12 cellular contexts compared by ENCODE assay signal in the genomic region with DNA sequence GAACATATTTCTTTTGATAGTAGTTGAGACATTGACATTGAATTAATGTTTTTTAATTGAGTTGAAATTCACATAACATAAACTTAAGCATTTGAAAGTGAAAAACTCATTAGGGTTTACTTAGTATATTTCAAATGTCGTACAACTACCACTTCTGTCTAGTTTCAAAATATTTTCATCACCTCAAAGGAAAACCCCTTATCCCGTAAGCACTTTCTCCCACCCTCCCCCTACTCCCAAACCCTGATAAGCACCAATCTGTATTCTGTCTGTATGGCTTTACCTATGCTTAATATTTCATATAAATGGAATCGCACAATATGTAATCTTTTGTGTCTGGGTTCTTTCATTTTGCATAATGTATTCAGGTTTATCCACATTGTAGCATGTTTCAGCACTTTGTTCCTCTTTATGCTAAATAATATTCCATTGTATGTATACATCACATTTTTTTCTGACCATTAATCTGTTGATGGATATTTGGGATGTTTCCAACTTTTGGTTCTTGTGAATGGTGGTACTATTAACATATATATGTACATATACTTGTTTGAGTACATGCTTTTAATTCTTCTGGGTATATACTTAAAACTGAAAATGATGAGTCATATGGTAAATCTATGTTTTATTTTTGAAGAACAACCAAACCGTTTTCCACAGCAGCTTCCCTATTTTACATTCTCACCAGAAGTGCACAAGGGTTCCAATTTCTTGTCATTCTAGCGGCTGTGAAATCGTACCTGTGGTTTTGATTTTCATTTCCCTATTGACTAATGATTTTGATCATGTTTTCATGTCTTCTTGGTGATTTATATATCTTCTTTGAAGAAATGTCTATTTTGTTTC. TPM values are rescaled to one million over a fixed set of nuclear protein-coding genes. Genes with fewer than 3 reads are reported as not detected.
DNase-seq lines count a peak whose midpoint lies in the region; ATAC-seq lines count a peak whose summit lies in the region.
"Had no signal": no experiment of that assay in that cellular context is flagged by ENCODE, and none has a peak within 500 bp of the region (broad histone marks: within the 10 kb centered on the region; RNA-seq: fewer than 3 reads in every experiment).

No MANE protein-coding gene starts in this region.

- H3K9me3 Mint-ChIP-seq in activated CD4-positive, alpha-beta T cell treated with anti-CD3 and anti-CD28 coated beads for 36 hours (ENCODE audit: low read depth) = no peaks in the 10 kb centered on the region
- H3K9me3 Mint-ChIP-seq in activated CD4-positive, alpha-beta T cell treated with anti-CD3 and anti-CD28 coated beads, Interleukin-2, amount 10 ng/mL, durations not matched to agents 24 days and 14 days = peaks cover 9% of the 10 kb centered on the region
- peaks cover 0 to 10% (median 4%) of the 10 kb centered on the region in 11 donors for H3K9me3 Mint-ChIP-seq in naive thymus-derived CD4-positive, alpha-beta T cell

- no peaks in the 10 kb centered on the region for H3K4me1 ChIP-seq in naive thymus-derived CD4-positive, alpha-beta T cell (ENCODE audit: control insufficient read depth in 2 of 2, insufficient read depth in 2 of 2, low read length in 2 of 2)

- H3K36me3 Mint-ChIP-seq in activated CD4-positive, alpha-beta T cell treated with anti-CD3 and anti-CD28 coated beads for 36 hours (ENCODE audit: low read depth) = no peaks in the 10 kb centered on the region
- H3K36me3 Mint-ChIP-seq in activated CD4-positive, alpha-beta T cell treated with anti-CD3 and anti-CD28 coated beads, Interleukin-2, amount 10 ng/mL, durations not matched to agents 24 days and 14 days (ENCODE audit: low read depth) = peaks cover 2% of the 10 kb centered on the region
- H3K36me3 Mint-ChIP-seq in naive thymus-derived CD4-positive, alpha-beta T cell = peaks cover 0 to 1% (median 0%) of the 10 kb centered on the region in 5 donors

- H3K4me1 Mint-ChIP-seq in activated CD4-positive, alpha-beta T cell treated with anti-CD3 and anti-CD28 coated beads for 36 hours = peaks cover 28% of the 10 kb centered on the region
- peaks cover 22% of the 10 kb centered on the region for H3K4me1 Mint-ChIP-seq in activated CD4-positive, alpha-beta T cell treated with anti-CD3 and anti-CD28 coated beads, Interleukin-2, amount 10 ng/mL, durations not matched to agents 24 days and 14 days
- H3K4me1 Mint-ChIP-seq in naive thymus-derived CD4-positive, alpha-beta T cell = peaks cover 0 to 14% (median 4%) of the 10 kb centered on the region in 7 donors

- peak; percentile 83 for ATAC-seq in activated CD4-positive, alpha-beta T cell treated with anti-CD3 and anti-CD28 coated beads for 36 hours
- ATAC-seq in HG02623 (IDR thresholded peaks at IDR 0.05; ENCODE audit: unreplicated experiment) (peak; percentile 65), HG03521 (IDR thresholded peaks at IDR 0.05; ENCODE audit: unreplicated experiment) (peak; percentile 58)
- ATAC-seq in naive thymus-derived CD4-positive, alpha-beta T cell = peak; percentile 37

- peak overlapping the region; percentile 9 for H3K4me3 Mint-ChIP-seq in activated CD4-positive, alpha-beta T cell treated with anti-CD3 and anti-CD28 coated beads for 36 hours
- no peak overlapping the region for H3K4me3 Mint-ChIP-seq in activated CD4-positive, alpha-beta T cell treated with anti-CD3 and anti-CD28 coated beads, Interleukin-2, amount 10 ng/mL, durations not matched to agents 24 days and 14 days
- no peak overlapping the region for H3K4me3 Mint-ChIP-seq in naive thymus-derived CD4-positive, alpha-beta T cell
- H3K4me3 Mint-ChIP-seq: activated CD4-positive, alpha-beta memory T cell treated with anti-CD3 and anti-CD28 coated beads, Interleukin-2, amount 10 ng/mL, durations not matched to agents 7 days and 5 days had no signal

- no peaks in the 10 kb centered on the region for H3K27me3 ChIP-seq in naive thymus-derived CD4-positive, alpha-beta T cell (ENCODE audit: control insufficient read depth in 2 of 2, insufficient read depth in 2 of 2, low read length in 2 of 2)
- no peaks in the 10 kb centered on the region for H3K27me3 ChIP-seq in H7 (ENCODE audit: control insufficient read depth, insufficient read depth, low read length)
- H3K27me3 ChIP-seq: thyroid gland had no signal

- intact Hi-C loops in activated CD4-positive, alpha-beta T cell treated with anti-CD3 and anti-CD28 coated beads for 36 hours (cut with DNase I, micrococcal nuclease) = loop anchor here in 1 of 2 experiments (10.0 kb wide), 3 partner anchors 727 to 1783 kb away; a partner anchor contains a TSS
- intact Hi-C loops in activated CD4-positive, alpha-beta T cell treated with anti-CD3 and anti-CD28 coated beads, Interleukin-2, amount 10 ng/mL, durations not matched to agents 24 days and 14 days (cut with micrococcal nuclease) = no loop called here
- intact Hi-C loops in naive thymus-derived CD4-positive, alpha-beta T cell (cut with micrococcal nuclease) = loop anchor here in 1 of 2 donors (10.0 kb wide), 1 partner anchor 1433 kb away; no protein-coding TSS in a partner anchor

- no peak overlapping the region for H3K4me3 ChIP-seq in naive thymus-derived CD4-positive, alpha-beta T cell (ENCODE audit: low read length)
- no peak overlapping the region for H3K4me3 ChIP-seq in H7 (ENCODE audit: insufficient read depth, low read depth, low read length)
- H3K4me3 ChIP-seq: thyroid gland had no signal

- no peak overlapping the region for H3K27ac ChIP-seq in naive thymus-derived CD4-positive, alpha-beta T cell (ENCODE audit: low read depth, low read length)
- H3K27ac ChIP-seq: thyroid gland had no signal

- CTCF ChIA-PET in activated CD4-positive, alpha-beta T cell treated with anti-CD3 and anti-CD28 coated beads for 36 hours (lab: Charles Lee) = interaction anchor here (1.1 to 1.3 kb wide), 4 partner anchors 51 to 202 kb away, joined by 3 to 4 read pairs (median 3); no protein-coding TSS in a partner anchor
- CTCF ChIA-PET in naive thymus-derived CD4-positive, alpha-beta T cell (lab: Charles Lee) = no interaction called here

- H3K27me3 Mint-ChIP-seq in activated CD4-positive, alpha-beta T cell treated with anti-CD3 and anti-CD28 coated beads for 36 hours = peaks cover 19% of the 10 kb centered on the region
- H3K27me3 Mint-ChIP-seq in activated CD4-positive, alpha-beta T cell treated with anti-CD3 and anti-CD28 coated beads, Interleukin-2, amount 10 ng/mL, durations not matched to agents 24 days and 14 days = peaks cover 45% of the 10 kb centered on the region
- peaks cover 15 to 50% (median 21%) of the 10 kb centered on the region in 5 donors for H3K27me3 Mint-ChIP-seq in naive thymus-derived CD4-positive, alpha-beta T cell

- no peaks in the 10 kb centered on the region for H3K9me3 ChIP-seq in naive thymus-derived CD4-positive, alpha-beta T cell (ENCODE audit: control insufficient read depth in 2 of 3, low read length in 3 of 3)
- H3K9me3 ChIP-seq: thyroid gland had no signal

- no peak overlapping the region for H3K27ac Mint-ChIP-seq in activated CD4-positive, alpha-beta T cell treated with anti-CD3 and anti-CD28 coated beads for 36 hours
- no peak overlapping the region for H3K27ac Mint-ChIP-seq in activated CD4-positive, alpha-beta T cell treated with anti-CD3 and anti-CD28 coated beads, Interleukin-2, amount 10 ng/mL, durations not matched to agents 24 days and 14 days
- no peak overlapping the region for H3K27ac Mint-ChIP-seq in naive thymus-derived CD4-positive, alpha-beta T cell
- H3K27ac Mint-ChIP-seq: activated CD4-positive, alpha-beta memory T cell treated with anti-CD3 and anti-CD28 coated beads, Interleukin-2, amount 10 ng/mL, durations not matched to agents 7 days and 5 days had no signal

- POLR2A ChIA-PET in activated CD4-positive, alpha-beta T cell treated with anti-CD3 and anti-CD28 coated beads for 36 hours (lab: Charles Lee) = no interaction called here
- POLR2A ChIA-PET in naive thymus-derived CD4-positive, alpha-beta T cell (lab: Charles Lee) = no interaction called here

- no peaks in the 10 kb centered on the region for H3K36me3 ChIP-seq in naive thymus-derived CD4-positive, alpha-beta T cell (ENCODE audit: control insufficient read depth in 2 of 3, insufficient read depth in 3 of 3, low read length in 3 of 3)
- no peaks in the 10 kb centered on the region for H3K36me3 ChIP-seq in H7 (replicated peaks; ENCODE audit: control insufficient read depth, insufficient read depth, low read length)
- H3K36me3 ChIP-seq: thyroid gland had no signal

- DNase-seq in activated CD4-positive, alpha-beta T cell treated with anti-CD3 and anti-CD28 coated beads for 36 hours = peak; percentile 16
- DNase-seq in activated CD4-positive, alpha-beta T cell treated with anti-CD3 and anti-CD28 coated beads, Interleukin-2, amount 10 ng/mL, durations not matched to agents 24 days and 14 days = no peak
- DNase-seq in naive thymus-derived CD4-positive, alpha-beta T cell = no peak
- DNase-seq in activated gamma-delta T cell treated with Interleukin-2 at 50 U/mL for 16 hours (no peak), NCI-H2227 treated with DMSO at 0.1 percent for 48 hours (lab: John Stamatoyannopoulos, UW) (no peak), H7 (no peak)
- DNase-seq: activated CD4-positive, alpha-beta memory T cell treated with anti-CD3 and anti-CD28 coated beads, Interleukin-2, amount 10 ng/mL, durations not matched to agents 7 days and 5 days; foreskin fibroblast; NK-92 treated with Interleukin-12 subunit alpha and Interleukin-12 subunit beta, amount 100 ng/mL, for 24 hours; thyroid gland had no signal

RNA-seq across cellular contexts. Expression of a gene that starts 6.3 kb away (rescaled TPM):
- total RNA-seq in activated CD4-positive, alpha-beta T cell treated with anti-CD3 and anti-CD28 coated beads for 36 hours = 10 to 100 TPM; 27.9 to 30.8 TPM
- 27.1 and 27.5 TPM in 2 replicates for total RNA-seq in activated CD4-positive, alpha-beta T cell treated with anti-CD3 and anti-CD28 coated beads, Interleukin-2, amount 10 ng/mL, durations not matched to agents 24 days and 14 days
- 10 to 100 TPM in 4 of 5 experiments, 1 to 10 TPM in 1; 9.4 to 22.0 (median 12.2) TPM for total RNA-seq in naive thymus-derived CD4-positive, alpha-beta T cell
- 10 to 100 TPM; 25.3 to 26.9 TPM for polyA plus RNA-seq in naive thymus-derived CD4-positive, alpha-beta T cell
- 65.0 and 66.0 TPM in 2 replicates for total RNA-seq in H7 (2014; rRNA removed; shearing (Covaris generic))
